1 cellular context compared by ENCODE assay signal in the genomic region with DNA sequence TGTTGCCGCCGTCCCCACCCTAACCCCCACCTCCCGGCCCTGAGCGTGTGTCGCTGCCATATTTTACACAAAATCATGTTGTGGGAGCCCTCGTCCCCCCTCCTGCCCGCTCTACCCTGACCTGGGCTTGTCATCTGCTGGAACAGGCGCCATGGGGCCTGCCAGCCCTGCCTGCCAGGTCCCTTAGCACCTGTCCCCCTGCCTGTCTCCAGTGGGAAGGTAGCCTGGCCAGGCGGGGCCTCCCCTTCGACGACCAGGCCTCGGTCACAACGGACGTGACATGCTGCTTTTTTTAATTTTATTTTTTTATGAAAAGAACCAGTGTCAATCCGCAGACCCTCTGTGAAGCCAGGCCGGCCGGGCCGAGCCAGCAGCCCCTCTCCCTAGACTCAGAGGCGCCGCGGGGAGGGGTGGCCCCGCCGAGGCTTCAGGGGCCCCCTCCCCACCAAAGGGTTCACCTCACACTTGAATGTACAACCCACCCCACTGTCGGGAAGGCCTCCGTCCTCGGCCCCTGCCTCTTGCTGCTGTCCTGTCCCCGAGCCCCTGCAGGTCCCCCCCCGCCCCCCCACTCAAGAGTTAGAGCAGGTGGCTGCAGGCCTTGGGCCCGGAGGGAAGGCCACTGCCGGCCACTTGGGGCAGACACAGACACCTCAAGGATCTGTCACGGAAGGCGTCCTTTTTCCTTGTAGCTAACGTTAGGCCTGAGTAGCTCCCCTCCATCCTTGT.
A peak's percentile ranks its signal among the peaks of the same experiment; 100 is the strongest.
TF ChIP-seq lines count a peak whose summit lies in the region.

No MANE protein-coding gene starts in this region.

TF ChIP-seq in K562, 482 proteins besides CTCF, POLR2A, EP300 and RAD21 (continued from another document):
- TF ChIP-seq POLR2B (IDR thresholded peaks at IDR 0.05; ENCODE audit: low read depth, partially characterized antibody) (no peak), RBFOX2 (IDR thresholded peaks at IDR 0.05; ENCODE audit: low read depth, low read length) (peak; percentile 22), DIDO1 (tag; IDR thresholded peaks at IDR 0.05; ENCODE audit: low read depth) (no peak), PTBP1 (IDR thresholded peaks at IDR 0.05; ENCODE audit: low read depth, low read length) (no peak), EP400 (IDR thresholded peaks at IDR 0.05) (no peak), ZNF224 (CRISPR knock-in tag; IDR thresholded peaks at IDR 0.05) (no peak), CCNT2 (IDR thresholded peaks at IDR 0.05; ENCODE audit: borderline replicate concordance, extremely low read depth, insufficient read length, low read depth, low read length) (peak; percentile 31), ZNF445 (CRISPR knock-in tag; IDR thresholded peaks at IDR 0.05; ENCODE audit: low read depth) (no peak), ZNF830 (CRISPR knock-in tag; IDR thresholded peaks at IDR 0.05) (no peak), SNIP1 (IDR thresholded peaks at IDR 0.05; ENCODE audit: low read depth) (no peak), ZNF76 (CRISPR knock-in tag; IDR thresholded peaks at IDR 0.05; ENCODE audit: borderline replicate concordance) (no peak), CC2D1A (IDR thresholded peaks at IDR 0.05) (no peak), NCOA1 (IDR thresholded peaks at IDR 0.05; ENCODE audit: low read depth) (no peak), SAFB (IDR thresholded peaks at IDR 0.05; ENCODE audit: borderline replicate concordance, low read depth, low read length) (no peak), POLR2AphosphoS5 (IDR thresholded peaks at IDR 0.05; ENCODE audit: control insufficient read depth, insufficient read depth, low read depth, low read length) (peak; percentile 48; the same call in 1 of the 2 replicates), ETV5 (CRISPR knock-in tag; IDR thresholded peaks at IDR 0.05; ENCODE audit: low read depth) (no peak), RBBP5 (IDR thresholded peaks at IDR 0.05; ENCODE audit: borderline replicate concordance, insufficient read depth, low read length, poor library complexity, severe bottlenecking) (no peak), ZNF41 (CRISPR knock-in tag; conservative IDR thresholded peaks at IDR 0.05) (no peak), SMAD1 (IDR thresholded peaks at IDR 0.05; ENCODE audit: low read depth, low read length, partially characterized antibody) (no peak), ZNF589 (CRISPR knock-in tag; IDR thresholded peaks at IDR 0.05; ENCODE audit: low read depth) (no peak), RCOR1 (IDR thresholded peaks at IDR 0.05; ENCODE audit: borderline replicate concordance in 1 of 2, low read depth in 2 of 2, low read length in 2 of 2) (no peak), SUPT5H (IDR thresholded peaks at IDR 0.05) (peak; percentile 21), PTRF (tag; IDR thresholded peaks at IDR 0.05) (no peak), PHB (CRISPR knock-in tag; IDR thresholded peaks at IDR 0.05) (no peak)
- TF ChIP-seq, protein P1, sequence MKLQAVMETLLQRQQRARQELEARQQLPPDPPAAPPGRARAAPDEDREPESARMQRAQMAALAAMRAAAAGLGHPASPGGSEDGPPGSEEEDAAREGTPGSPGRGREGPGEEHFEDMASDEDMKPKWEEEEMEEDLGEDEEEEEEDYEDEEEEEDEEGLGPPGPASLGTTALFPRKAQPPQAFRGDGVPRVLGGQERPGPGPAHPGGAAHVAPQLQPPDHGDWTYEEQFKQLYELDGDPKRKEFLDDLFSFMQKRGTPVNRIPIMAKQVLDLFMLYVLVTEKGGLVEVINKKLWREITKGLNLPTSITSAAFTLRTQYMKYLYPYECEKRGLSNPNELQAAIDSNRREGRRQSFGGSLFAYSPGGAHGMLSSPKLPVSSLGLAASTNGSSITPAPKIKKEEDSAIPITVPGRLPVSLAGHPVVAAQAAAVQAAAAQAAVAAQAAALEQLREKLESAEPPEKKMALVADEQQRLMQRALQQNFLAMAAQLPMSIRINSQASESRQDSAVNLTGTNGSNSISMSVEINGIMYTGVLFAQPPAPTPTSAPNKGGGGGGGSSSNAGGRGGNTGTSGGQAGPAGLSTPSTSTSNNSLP (IDR thresholded peaks at IDR 0.05; ENCODE audit: borderline replicate concordance, low read depth, low read length): no peak
- TF ChIP-seq, protein P2, sequence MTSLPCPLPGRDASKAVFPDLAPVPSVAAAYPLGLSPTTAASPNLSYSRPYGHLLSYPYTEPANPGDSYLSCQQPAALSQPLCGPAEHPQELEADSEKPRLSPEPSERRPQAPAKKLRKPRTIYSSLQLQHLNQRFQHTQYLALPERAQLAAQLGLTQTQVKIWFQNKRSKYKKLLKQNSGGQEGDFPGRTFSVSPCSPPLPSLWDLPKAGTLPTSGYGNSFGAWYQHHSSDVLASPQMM (CRISPR knock-in tag; IDR thresholded peaks at IDR 0.05): no peak
- TF ChIP-seq, protein P3, sequence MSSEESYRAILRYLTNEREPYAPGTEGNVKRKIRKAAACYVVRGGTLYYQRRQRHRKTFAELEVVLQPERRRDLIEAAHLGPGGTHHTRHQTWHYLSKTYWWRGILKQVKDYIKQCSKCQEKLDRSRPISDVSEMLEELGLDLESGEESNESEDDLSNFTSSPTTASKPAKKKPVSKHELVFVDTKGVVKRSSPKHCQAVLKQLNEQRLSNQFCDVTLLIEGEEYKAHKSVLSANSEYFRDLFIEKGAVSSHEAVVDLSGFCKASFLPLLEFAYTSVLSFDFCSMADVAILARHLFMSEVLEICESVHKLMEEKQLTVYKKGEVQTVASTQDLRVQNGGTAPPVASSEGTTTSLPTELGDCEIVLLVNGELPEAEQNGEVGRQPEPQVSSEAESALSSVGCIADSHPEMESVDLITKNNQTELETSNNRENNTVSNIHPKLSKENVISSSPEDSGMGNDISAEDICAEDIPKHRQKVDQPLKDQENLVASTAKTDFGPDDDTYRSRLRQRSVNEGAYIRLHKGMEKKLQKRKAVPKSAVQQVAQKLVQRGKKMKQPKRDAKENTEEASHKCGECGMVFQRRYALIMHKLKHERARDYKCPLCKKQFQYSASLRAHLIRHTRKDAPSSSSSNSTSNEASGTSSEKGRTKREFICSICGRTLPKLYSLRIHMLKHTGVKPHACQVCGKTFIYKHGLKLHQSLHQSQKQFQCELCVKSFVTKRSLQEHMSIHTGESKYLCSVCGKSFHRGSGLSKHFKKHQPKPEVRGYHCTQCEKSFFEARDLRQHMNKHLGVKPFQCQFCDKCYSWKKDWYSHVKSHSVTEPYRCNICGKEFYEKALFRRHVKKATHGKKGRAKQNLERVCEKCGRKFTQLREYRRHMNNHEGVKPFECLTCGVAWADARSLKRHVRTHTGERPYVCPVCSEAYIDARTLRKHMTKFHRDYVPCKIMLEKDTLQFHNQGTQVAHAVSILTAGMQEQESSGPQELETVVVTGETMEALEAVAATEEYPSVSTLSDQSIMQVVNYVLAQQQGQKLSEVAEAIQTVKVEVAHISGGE (CRISPR knock-in tag; IDR thresholded peaks at IDR 0.05): no peak
- TF ChIP-seq, protein P4, sequence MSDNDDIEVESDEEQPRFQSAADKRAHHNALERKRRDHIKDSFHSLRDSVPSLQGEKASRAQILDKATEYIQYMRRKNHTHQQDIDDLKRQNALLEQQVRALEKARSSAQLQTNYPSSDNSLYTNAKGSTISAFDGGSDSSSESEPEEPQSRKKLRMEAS (CRISPR knock-in tag; IDR thresholded peaks at IDR 0.05): no peak
- TF ChIP-seq, protein P5, sequence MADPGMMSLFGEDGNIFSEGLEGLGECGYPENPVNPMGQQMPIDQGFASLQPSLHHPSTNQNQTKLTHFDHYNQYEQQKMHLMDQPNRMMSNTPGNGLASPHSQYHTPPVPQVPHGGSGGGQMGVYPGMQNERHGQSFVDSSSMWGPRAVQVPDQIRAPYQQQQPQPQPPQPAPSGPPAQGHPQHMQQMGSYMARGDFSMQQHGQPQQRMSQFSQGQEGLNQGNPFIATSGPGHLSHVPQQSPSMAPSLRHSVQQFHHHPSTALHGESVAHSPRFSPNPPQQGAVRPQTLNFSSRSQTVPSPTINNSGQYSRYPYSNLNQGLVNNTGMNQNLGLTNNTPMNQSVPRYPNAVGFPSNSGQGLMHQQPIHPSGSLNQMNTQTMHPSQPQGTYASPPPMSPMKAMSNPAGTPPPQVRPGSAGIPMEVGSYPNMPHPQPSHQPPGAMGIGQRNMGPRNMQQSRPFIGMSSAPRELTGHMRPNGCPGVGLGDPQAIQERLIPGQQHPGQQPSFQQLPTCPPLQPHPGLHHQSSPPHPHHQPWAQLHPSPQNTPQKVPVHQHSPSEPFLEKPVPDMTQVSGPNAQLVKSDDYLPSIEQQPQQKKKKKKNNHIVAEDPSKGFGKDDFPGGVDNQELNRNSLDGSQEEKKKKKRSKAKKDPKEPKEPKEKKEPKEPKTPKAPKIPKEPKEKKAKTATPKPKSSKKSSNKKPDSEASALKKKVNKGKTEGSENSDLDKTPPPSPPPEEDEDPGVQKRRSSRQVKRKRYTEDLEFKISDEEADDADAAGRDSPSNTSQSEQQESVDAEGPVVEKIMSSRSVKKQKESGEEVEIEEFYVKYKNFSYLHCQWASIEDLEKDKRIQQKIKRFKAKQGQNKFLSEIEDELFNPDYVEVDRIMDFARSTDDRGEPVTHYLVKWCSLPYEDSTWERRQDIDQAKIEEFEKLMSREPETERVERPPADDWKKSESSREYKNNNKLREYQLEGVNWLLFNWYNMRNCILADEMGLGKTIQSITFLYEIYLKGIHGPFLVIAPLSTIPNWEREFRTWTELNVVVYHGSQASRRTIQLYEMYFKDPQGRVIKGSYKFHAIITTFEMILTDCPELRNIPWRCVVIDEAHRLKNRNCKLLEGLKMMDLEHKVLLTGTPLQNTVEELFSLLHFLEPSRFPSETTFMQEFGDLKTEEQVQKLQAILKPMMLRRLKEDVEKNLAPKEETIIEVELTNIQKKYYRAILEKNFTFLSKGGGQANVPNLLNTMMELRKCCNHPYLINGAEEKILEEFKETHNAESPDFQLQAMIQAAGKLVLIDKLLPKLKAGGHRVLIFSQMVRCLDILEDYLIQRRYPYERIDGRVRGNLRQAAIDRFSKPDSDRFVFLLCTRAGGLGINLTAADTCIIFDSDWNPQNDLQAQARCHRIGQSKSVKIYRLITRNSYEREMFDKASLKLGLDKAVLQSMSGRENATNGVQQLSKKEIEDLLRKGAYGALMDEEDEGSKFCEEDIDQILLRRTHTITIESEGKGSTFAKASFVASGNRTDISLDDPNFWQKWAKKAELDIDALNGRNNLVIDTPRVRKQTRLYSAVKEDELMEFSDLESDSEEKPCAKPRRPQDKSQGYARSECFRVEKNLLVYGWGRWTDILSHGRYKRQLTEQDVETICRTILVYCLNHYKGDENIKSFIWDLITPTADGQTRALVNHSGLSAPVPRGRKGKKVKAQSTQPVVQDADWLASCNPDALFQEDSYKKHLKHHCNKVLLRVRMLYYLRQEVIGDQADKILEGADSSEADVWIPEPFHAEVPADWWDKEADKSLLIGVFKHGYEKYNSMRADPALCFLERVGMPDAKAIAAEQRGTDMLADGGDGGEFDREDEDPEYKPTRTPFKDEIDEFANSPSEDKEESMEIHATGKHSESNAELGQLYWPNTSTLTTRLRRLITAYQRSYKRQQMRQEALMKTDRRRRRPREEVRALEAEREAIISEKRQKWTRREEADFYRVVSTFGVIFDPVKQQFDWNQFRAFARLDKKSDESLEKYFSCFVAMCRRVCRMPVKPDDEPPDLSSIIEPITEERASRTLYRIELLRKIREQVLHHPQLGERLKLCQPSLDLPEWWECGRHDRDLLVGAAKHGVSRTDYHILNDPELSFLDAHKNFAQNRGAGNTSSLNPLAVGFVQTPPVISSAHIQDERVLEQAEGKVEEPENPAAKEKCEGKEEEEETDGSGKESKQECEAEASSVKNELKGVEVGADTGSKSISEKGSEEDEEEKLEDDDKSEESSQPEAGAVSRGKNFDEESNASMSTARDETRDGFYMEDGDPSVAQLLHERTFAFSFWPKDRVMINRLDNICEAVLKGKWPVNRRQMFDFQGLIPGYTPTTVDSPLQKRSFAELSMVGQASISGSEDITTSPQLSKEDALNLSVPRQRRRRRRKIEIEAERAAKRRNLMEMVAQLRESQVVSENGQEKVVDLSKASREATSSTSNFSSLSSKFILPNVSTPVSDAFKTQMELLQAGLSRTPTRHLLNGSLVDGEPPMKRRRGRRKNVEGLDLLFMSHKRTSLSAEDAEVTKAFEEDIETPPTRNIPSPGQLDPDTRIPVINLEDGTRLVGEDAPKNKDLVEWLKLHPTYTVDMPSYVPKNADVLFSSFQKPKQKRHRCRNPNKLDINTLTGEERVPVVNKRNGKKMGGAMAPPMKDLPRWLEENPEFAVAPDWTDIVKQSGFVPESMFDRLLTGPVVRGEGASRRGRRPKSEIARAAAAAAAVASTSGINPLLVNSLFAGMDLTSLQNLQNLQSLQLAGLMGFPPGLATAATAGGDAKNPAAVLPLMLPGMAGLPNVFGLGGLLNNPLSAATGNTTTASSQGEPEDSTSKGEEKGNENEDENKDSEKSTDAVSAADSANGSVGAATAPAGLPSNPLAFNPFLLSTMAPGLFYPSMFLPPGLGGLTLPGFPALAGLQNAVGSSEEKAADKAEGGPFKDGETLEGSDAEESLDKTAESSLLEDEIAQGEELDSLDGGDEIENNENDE (IDR thresholded peaks at IDR 0.05; ENCODE audit: low read depth, low read length): no peak
- TF ChIP-seq, protein P6, sequence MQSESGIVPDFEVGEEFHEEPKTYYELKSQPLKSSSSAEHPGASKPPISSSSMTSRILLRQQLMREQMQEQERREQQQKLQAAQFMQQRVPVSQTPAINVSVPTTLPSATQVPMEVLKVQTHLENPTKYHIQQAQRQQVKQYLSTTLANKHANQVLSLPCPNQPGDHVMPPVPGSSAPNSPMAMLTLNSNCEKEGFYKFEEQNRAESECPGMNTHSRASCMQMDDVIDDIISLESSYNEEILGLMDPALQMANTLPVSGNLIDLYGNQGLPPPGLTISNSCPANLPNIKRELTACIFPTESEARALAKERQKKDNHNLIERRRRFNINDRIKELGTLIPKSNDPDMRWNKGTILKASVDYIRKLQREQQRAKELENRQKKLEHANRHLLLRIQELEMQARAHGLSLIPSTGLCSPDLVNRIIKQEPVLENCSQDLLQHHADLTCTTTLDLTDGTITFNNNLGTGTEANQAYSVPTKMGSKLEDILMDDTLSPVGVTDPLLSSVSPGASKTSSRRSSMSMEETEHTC (IDR thresholded peaks at IDR 0.05): no peak
